In genomic region chr16:2919511-2920255, GRCh38 we compare ENCODE assay signal across 8 cellular contexts. TPM values are rescaled to one million over a fixed set of nuclear protein-coding genes. Genes with fewer than 3 reads are reported as not detected.
DNase-seq lines count a peak whose midpoint lies in the region; ATAC-seq and TF ChIP-seq lines count a peak whose summit lies in the region.

No MANE protein-coding gene starts in this region.

- TF ChIP-seq EP300 in gastroesophageal sphincter (IDR thresholded peaks at IDR 0.05): no peak

- peaks cover 0 to 16% (median 0%) of the 10 kb centered on the region in 3 donors for H3K4me1 ChIP-seq in gastroesophageal sphincter

- no peaks in the 10 kb centered on the region for H3K27me3 ChIP-seq in gastroesophageal sphincter

- no peak overlapping the region for H3K4me3 ChIP-seq in gastroesophageal sphincter

- peaks cover 13% of the 10 kb centered on the region for H3K4me1 Mint-ChIP-seq in activated naive CD4-positive, alpha-beta T cell treated with anti-CD3 and anti-CD28 coated beads, Interleukin-2, amount 10 ng/mL, durations not matched to agents 7 days and 5 days

- peak; percentile 58 for DNase-seq in COR-L47 (lab: John Stamatoyannopoulos, UW)
- DNase-seq in HuH-7 (ENCODE audit: low spot score): peak; percentile 69
- peak; percentile 77 for DNase-seq in SK-N-DZ (ENCODE audit: low spot score)
- peak; percentile 70 for DNase-seq in activated naive CD4-positive, alpha-beta T cell treated with anti-CD3 and anti-CD28 coated beads, Interleukin-2, amount 10 ng/mL, durations not matched to agents 7 days and 5 days
- DNase-seq in pons (ENCODE audit: low spot score): peak; percentile 84

- peaks cover 0 to 67% of the 10 kb centered on the region in 2 donors for H3K36me3 ChIP-seq in gastroesophageal sphincter

- H3K27ac Mint-ChIP-seq in activated naive CD4-positive, alpha-beta T cell treated with anti-CD3 and anti-CD28 coated beads, Interleukin-2, amount 10 ng/mL, durations not matched to agents 7 days and 5 days: peak overlapping the region; percentile 58

- TF ChIP-seq CTCF in gastroesophageal sphincter (IDR thresholded peaks at IDR 0.05): peak; percentile 91 to 98 (median 95)

- H3K27me3 Mint-ChIP-seq in activated naive CD4-positive, alpha-beta T cell treated with anti-CD3 and anti-CD28 coated beads, Interleukin-2, amount 10 ng/mL, durations not matched to agents 7 days and 5 days: no peaks in the 10 kb centered on the region

- no peak for TF ChIP-seq POLR2A in gastroesophageal sphincter (IDR thresholded peaks at IDR 0.05)

- peaks cover 20% of the 10 kb centered on the region for H3K36me3 Mint-ChIP-seq in activated naive CD4-positive, alpha-beta T cell treated with anti-CD3 and anti-CD28 coated beads, Interleukin-2, amount 10 ng/mL, durations not matched to agents 7 days and 5 days

- H3K4me3 Mint-ChIP-seq in activated naive CD4-positive, alpha-beta T cell treated with anti-CD3 and anti-CD28 coated beads, Interleukin-2, amount 10 ng/mL, durations not matched to agents 7 days and 5 days: no peak overlapping the region

- no peaks in the 10 kb centered on the region for H3K9me3 Mint-ChIP-seq in activated naive CD4-positive, alpha-beta T cell treated with anti-CD3 and anti-CD28 coated beads, Interleukin-2, amount 10 ng/mL, durations not matched to agents 7 days and 5 days

- WGBS in gastroesophageal sphincter (ENCODE audit: low coverage in 1 of 2), 2 donors: 5% methylated on average over 6 to 13 of the region's 13 CpGs

- CTCF ChIA-PET in activated naive CD4-positive, alpha-beta T cell treated with anti-CD3 and anti-CD28 coated beads, Interleukin-2, amount 10 ng/mL, durations not matched to agents 7 days and 5 days (lab: Charles Lee): interaction anchor here (0.6 to 6.0 kb wide), 16 partner anchors 8 to 658 kb away, joined by 3 to 31 read pairs (median 4); no protein-coding TSS in a partner anchor

- H3K9me3 ChIP-seq in gastroesophageal sphincter: no peaks in the 10 kb centered on the region

- H3K27ac ChIP-seq in gastroesophageal sphincter: peak overlapping the region; percentile 37 to 81 (median 76)

- peak; percentile 84 for ATAC-seq in gastroesophageal sphincter
- ATAC-seq in GM21723 (IDR thresholded peaks at IDR 0.05; ENCODE audit: unreplicated experiment): no peak
- ATAC-seq in GM21515 (IDR thresholded peaks at IDR 0.05; ENCODE audit: unreplicated experiment): no peak

RNA-seq across cellular contexts. Expression of gene FLYWCH1, which starts 8.0 kb away (rescaled TPM):
- polyA plus RNA-seq in SK-N-DZ (2014; cell fraction: cytosol; rRNA removed): 8.9 and 24.9 TPM in 2 replicates
- 16.2 and 22.0 TPM in 2 replicates for polyA plus RNA-seq in SK-N-DZ (2014; cell fraction: nucleus; rRNA removed)
- 10 to 100 TPM; 34.5 to 66.5 (median 51.2) TPM for total RNA-seq in gastroesophageal sphincter

RNA-seq across cellular contexts. Expression of gene FLYWCH2, which starts 36.7 kb away (rescaled TPM):
- 109 and 111 TPM in 2 replicates for polyA plus RNA-seq in SK-N-DZ (2014; cell fraction: cytosol; rRNA removed)
- polyA plus RNA-seq in SK-N-DZ (2014; cell fraction: nucleus; rRNA removed): 50.3 and 65.1 TPM in 2 replicates
- total RNA-seq in gastroesophageal sphincter: 10 to 100 TPM; 21.9 to 69.1 (median 38.8) TPM

RNA-seq across cellular contexts. Expression of gene KREMEN2, which starts 44.4 kb away (rescaled TPM):
- 16.9 and 22.7 TPM in 2 replicates for polyA plus RNA-seq in SK-N-DZ (2014; cell fraction: cytosol; rRNA removed)
- polyA plus RNA-seq in SK-N-DZ (2014; cell fraction: nucleus; rRNA removed): 45.5 and 46.1 TPM in 2 replicates
- not detected for total RNA-seq in gastroesophageal sphincter

RNA-seq across cellular contexts. Expression of gene PAQR4, which starts 49.5 kb away (rescaled TPM):
- polyA plus RNA-seq in SK-N-DZ (2014; cell fraction: cytosol; rRNA removed): 61.7 and 66.7 TPM in 2 replicates
- polyA plus RNA-seq in SK-N-DZ (2014; cell fraction: nucleus; rRNA removed): 84.7 and 92.4 TPM in 2 replicates
- total RNA-seq in gastroesophageal sphincter: 1 to 10 TPM; 1.9 to 6.4 (median 4.1) TPM
